Comparison of ENCODE assay signal across 8 cellular contexts in the genomic region with DNA sequence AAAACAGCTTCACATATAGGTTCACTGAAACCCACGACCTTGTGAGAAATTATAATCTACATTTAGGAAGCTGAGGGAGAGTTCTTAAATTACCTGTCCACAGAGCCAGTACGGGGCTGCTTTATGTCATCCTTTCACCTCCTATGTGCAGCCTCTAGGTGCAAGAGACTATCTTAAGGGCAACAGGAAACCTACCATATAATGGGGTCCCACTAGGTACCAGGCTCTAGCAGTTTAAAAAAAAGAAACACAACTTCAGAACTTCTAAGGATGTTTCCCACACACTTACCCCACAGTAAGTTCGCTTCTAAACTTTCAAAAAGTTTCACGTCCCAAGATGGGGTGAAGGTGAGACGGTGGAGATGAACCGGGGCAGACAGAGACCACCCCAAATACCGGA. TPM values are rescaled to one million over a fixed set of nuclear protein-coding genes. Genes with fewer than 3 reads are reported as not detected.
DNase-seq lines count a peak whose midpoint lies in the region; TF ChIP-seq lines count a peak whose summit lies in the region.

No MANE protein-coding gene starts in this region.

- H3K4me2 ChIP-seq in parathyroid adenoma (ENCODE audit: low read length) = peak overlapping the region; percentile 67

- CTCF ChIA-PET in MCF 10A (lab: Yijun Ruan, JAX) = no interaction called here

- H3K27ac ChIP-seq in breast epithelium (no peak overlapping the region), esophagus (ENCODE audit: low read depth in 2 of 2, low read length in 1 of 2) (no peak overlapping the region), parathyroid adenoma (no peak overlapping the region)

- H3K27ac Mint-ChIP-seq in MCF 10A (ENCODE audit: low read depth, unreplicated experiment) = no peak overlapping the region
- peak overlapping the region in 1 of 3 donors; percentile 73 for H3K27ac Mint-ChIP-seq in IgD-negative memory B cell

- POLR2A ChIA-PET in MCF 10A (lab: Yijun Ruan, JAX) = no interaction called here

- H3K36me3 ChIP-seq in breast epithelium (no peaks in the 10 kb centered on the region), esophagus (ENCODE audit: control insufficient read depth in 2 of 2, insufficient read depth in 2 of 2, low read length in 1 of 2) (no peaks in the 10 kb centered on the region), parathyroid adenoma (ENCODE audit: control insufficient read depth, insufficient read depth, low read length) (no peaks in the 10 kb centered on the region)

- H3K4me3 ChIP-seq in breast epithelium (peak overlapping the region; percentile 42 to 55 (median 48)), esophagus (ENCODE audit: low read depth in 1 of 2, low read length in 2 of 2) (peak overlapping the region; percentile 46 to 48), parathyroid adenoma (ENCODE audit: low read depth, low read length) (peak overlapping the region; percentile 67)

- peaks cover 5% of the 10 kb centered on the region for H3K9me3 Mint-ChIP-seq in MCF 10A (ENCODE audit: unreplicated experiment)
- peaks cover 0 to under 1% (median 0%) of the 10 kb centered on the region in 3 donors for H3K9me3 Mint-ChIP-seq in IgD-negative memory B cell

- H3K27me3 Mint-ChIP-seq in MCF 10A (ENCODE audit: insufficient read depth, unreplicated experiment) (no peaks in the 10 kb centered on the region), IgD-negative memory B cell (peaks cover 7% of the 10 kb centered on the region)

- H3K36me3 Mint-ChIP-seq in MCF 10A (ENCODE audit: insufficient read depth, unreplicated experiment) = no peaks in the 10 kb centered on the region
- no peaks in the 10 kb centered on the region for H3K36me3 Mint-ChIP-seq in IgD-negative memory B cell

- TF ChIP-seq POLR2A in breast epithelium (IDR thresholded peaks at IDR 0.05) = no peak

- H3K4me3 Mint-ChIP-seq in MCF 10A (ENCODE audit: unreplicated experiment) = no peak overlapping the region
- H3K4me3 Mint-ChIP-seq in IgD-negative memory B cell = peak overlapping the region; percentile 77 to 92 (median 84)

- H3K4me1 Mint-ChIP-seq in MCF 10A (ENCODE audit: insufficient read depth, unreplicated experiment) (peaks cover 5% of the 10 kb centered on the region), IgD-negative memory B cell (peaks cover 0 to 15% (median 3%) of the 10 kb centered on the region in 3 donors)

- H3K9me3 ChIP-seq in breast epithelium (no peaks in the 10 kb centered on the region), esophagus (ENCODE audit: control insufficient read depth in 2 of 2, insufficient read depth in 1 of 2, low read depth in 1 of 2, low read length in 1 of 2) (no peaks in the 10 kb centered on the region), parathyroid adenoma (ENCODE audit: control insufficient read depth, low read length) (no peaks in the 10 kb centered on the region)

- H3K27me3 ChIP-seq in breast epithelium = peaks cover 0 to 18% of the 10 kb centered on the region in 2 donors
- H3K27me3 ChIP-seq in esophagus (ENCODE audit: control insufficient read depth in 1 of 2, insufficient read depth in 2 of 2, low read length in 2 of 2) = no peaks in the 10 kb centered on the region
- no peaks in the 10 kb centered on the region for H3K27me3 ChIP-seq in parathyroid adenoma (ENCODE audit: control insufficient read depth, insufficient read depth, low read length)

- H3K4me1 ChIP-seq in breast epithelium = peaks cover 0 to 5% of the 10 kb centered on the region in 2 donors
- H3K4me1 ChIP-seq in esophagus (ENCODE audit: control insufficient read depth in 2 of 2, insufficient read depth in 2 of 2, low read length in 1 of 2) = peaks cover 0 to 8% of the 10 kb centered on the region in 2 donors
- no peaks in the 10 kb centered on the region for H3K4me1 ChIP-seq in parathyroid adenoma

- TF ChIP-seq CTCF in breast epithelium (IDR thresholded peaks at IDR 0.05) (no peak), MCF 10A (IDR thresholded peaks at IDR 0.05; ENCODE audit: unreplicated experiment) (no peak), parathyroid adenoma (IDR thresholded peaks at IDR 0.05) (no peak)

- WGBS in esophagus, 2 donors = 22 to 37% methylated on average over 7 of the region's 7 CpGs

- peak overlapping the region; percentile 84 for H2AFZ ChIP-seq in parathyroid adenoma

- BruUV-seq in MCF 10A (replicated peaks; lab: Mats Ljungman, UMichigan) = no TSS peak

- DNase-seq in breast epithelium (ENCODE audit: low spot score in 2 of 2) (no peak), MCF 10A (ENCODE audit: unreplicated experiment) (no peak), mucosa of gallbladder (ENCODE audit: low spot score) (no peak), NK-92 (lab: John Stamatoyannopoulos, UW; ENCODE audit: unreplicated experiment) (no peak), activated gamma-delta T cell treated with Interleukin-2 at 50 U/mL for 16 hours (no peak)

- no peak overlapping the region for H3K9ac ChIP-seq in parathyroid adenoma

- intact Hi-C loops in breast epithelium (cut with DNase I; ENCODE audit: low total_unique reads) = no loop called here
- intact Hi-C loops in MCF 10A (cut with micrococcal nuclease) = no loop called here

- H3K79me2 ChIP-seq in parathyroid adenoma = peaks cover 5% of the 10 kb centered on the region

RNA-seq across cellular contexts. Expression of gene STK33, which starts 0.6 kb away (rescaled TPM):
- total RNA-seq in breast epithelium = 1 to 10 TPM in 2 of 3 donors, under 1 TPM in 1; 0.33 to 2.4 (median 1.2) TPM
- total RNA-seq in MCF 10A (2022) = 0.20 and 0.58 TPM in 2 replicates
- 1.4 TPM for polyA plus RNA-seq in IgD-negative memory B cell
- polyA plus RNA-seq in esophagus = under 1 TPM; 0.75 to 0.92 TPM
- 14.2 TPM for total RNA-seq in mucosa of gallbladder
